Comparison of ENCODE assay signal across 1 cellular context in genomic region chr19:47047931-47048399, GRCh38.
A peak's percentile ranks its signal among the peaks of the same experiment; 100 is the strongest.
TF ChIP-seq lines count a peak whose summit lies in the region.

No MANE protein-coding gene starts in this region.

TF ChIP-seq in K562, 482 proteins besides CTCF, POLR2A, EP300 and RAD21 (continued from another document):
- TF ChIP-seq ETS1 (conservative IDR thresholded peaks at IDR 0.05; ENCODE audit: control insufficient read depth, low read depth, low read length): peak; percentile 37; the same call in 1 of the 2 replicates
